Comparison of ENCODE assay signal across 26 cellular contexts in the genomic region with DNA sequence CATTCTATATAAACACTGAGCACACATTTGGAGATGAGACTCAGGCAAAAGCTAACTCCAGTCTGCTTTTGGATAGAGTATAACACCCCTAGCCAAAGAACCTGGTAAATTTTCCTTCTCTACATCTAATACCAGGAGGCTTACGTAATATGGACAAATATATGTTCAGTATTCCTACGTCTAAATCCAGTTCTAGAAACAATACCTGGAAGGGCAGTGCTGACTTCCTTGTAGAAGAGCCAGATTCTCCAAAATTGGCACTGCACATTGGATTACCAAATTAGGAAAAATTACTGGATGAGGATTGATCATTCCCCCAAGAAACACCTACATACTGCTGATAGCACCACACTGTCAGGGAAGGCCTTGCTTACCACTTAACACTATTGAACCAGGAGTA.
DNase-seq lines count a peak whose midpoint lies in the region; TF ChIP-seq lines count a peak whose summit lies in the region.
"Had no signal": no experiment of that assay in that cellular context is flagged by ENCODE, and none has a peak within 500 bp of the region (broad histone marks: within the 10 kb centered on the region; RNA-seq: fewer than 3 reads in every experiment).

No MANE protein-coding gene starts in this region.

- H3K27me3 ChIP-seq in muscle layer of duodenum (ENCODE audit: low read depth, low read length) (no peaks in the 10 kb centered on the region), suprapubic skin (no peaks in the 10 kb centered on the region)
- H3K27me3 ChIP-seq: colonic mucosa, right lobe of liver, upper lobe of left lung had no signal

- H3K36me3 ChIP-seq in muscle layer of duodenum (ENCODE audit: control insufficient read depth in 1 of 2, insufficient read depth in 2 of 2, low read length in 2 of 2) (no peaks in the 10 kb centered on the region), suprapubic skin (no peaks in the 10 kb centered on the region)
- H3K36me3 ChIP-seq: colonic mucosa, right lobe of liver, upper lobe of left lung had no signal

- no peak overlapping the region for H3K4me3 ChIP-seq in cardiac fibroblast (replicated peaks in 1 of 2; ENCODE audit: low read depth in 2 of 2, low read length in 2 of 2)
- H3K4me3 ChIP-seq in fibroblast of the aortic adventitia (ENCODE audit: low read depth, low read length): no peak overlapping the region
- H3K4me3 ChIP-seq in muscle layer of duodenum (ENCODE audit: low read depth in 1 of 2, low read length in 2 of 2): no peak overlapping the region
- no peak overlapping the region for H3K4me3 ChIP-seq in suprapubic skin
- H3K4me3 ChIP-seq: colonic mucosa, right lobe of liver, upper lobe of left lung had no signal

- H3K4me1 ChIP-seq in muscle layer of duodenum (ENCODE audit: control insufficient read depth in 1 of 2, insufficient read depth in 2 of 2, low read length in 2 of 2): peaks cover 7 to 15% of the 10 kb centered on the region in 2 donors
- peaks cover 7% of the 10 kb centered on the region for H3K4me1 ChIP-seq in suprapubic skin
- H3K4me1 ChIP-seq: colonic mucosa, right lobe of liver had no signal

- DNase-seq in cardiac fibroblast (ENCODE audit: low read depth in 2 of 2) (peak; percentile 17 to 38), fibroblast of the aortic adventitia (ENCODE audit: low read depth) (peak; percentile 23), suprapubic skin (ENCODE audit: low spot score in 2 of 2) (no peak), NCI-H2171 treated with DMSO at 0.1 percent for 48 hours (lab: John Stamatoyannopoulos, UW) (no peak), GOT3 (lab: John Stamatoyannopoulos, UW) (no peak), 8988T (no peak)
- DNase-seq: activated CD8-positive, alpha-beta memory T cell treated with anti-CD3 and anti-CD28 coated beads, Interleukin-2, amount 50 U/mL, for 48 hours; activated CD8-positive, alpha-beta T cell treated with anti-CD3 and anti-CD28 coated beads for 36 hours; amygdala; CD4-positive, alpha-beta T cell; colonic mucosa; DND-41; effector memory CD4-positive, alpha-beta T cell; foreskin fibroblast; GF-D8; hippocampal formation; Kasumi-1; NCI-H1417 treated with DMSO at 0.1 percent for 48 hours; NCI-H2227 treated with DMSO at 0.1 percent for 48 hours; NCI-H526; right lobe of liver; SHP77; stimulated activated CD4-positive, alpha-beta T cell treated with anti-CD3 and anti-CD28 coated beads, Interleukin-4, amount 100 ng/mL, for 1 hour; T-helper 2 cell; upper lobe of left lung had no signal

- 71% methylated on average over 2 of the region's 2 CpGs for WGBS in suprapubic skin

- H3K27ac ChIP-seq in muscle layer of duodenum (ENCODE audit: low read length): peak overlapping the region; percentile 6
- H3K27ac ChIP-seq in suprapubic skin: peak overlapping the region; percentile 30
- H3K27ac ChIP-seq: colonic mucosa had no signal

- no peak for TF ChIP-seq EP300 in suprapubic skin (IDR thresholded peaks at IDR 0.05)

- TF ChIP-seq CTCF in cardiac fibroblast (IDR thresholded peaks at IDR 0.05; ENCODE audit: low read depth, low read length): no peak
- TF ChIP-seq CTCF in fibroblast of the aortic adventitia (IDR thresholded peaks at IDR 0.05; ENCODE audit: insufficient read depth, low read length): no peak
- no peak for TF ChIP-seq CTCF in suprapubic skin (IDR thresholded peaks at IDR 0.05)

- H3K9me3 ChIP-seq in muscle layer of duodenum (ENCODE audit: control insufficient read depth in 1 of 2, low read length in 2 of 2) (no peaks in the 10 kb centered on the region), suprapubic skin (no peaks in the 10 kb centered on the region)
- H3K9me3 ChIP-seq: colonic mucosa, right lobe of liver, upper lobe of left lung had no signal

- TF ChIP-seq POLR2A in suprapubic skin (IDR thresholded peaks at IDR 0.05): no peak

Comparison
In these comparisons a context has a peak if more than half of its experiments do, and no peak if none do; other contexts are left out.
1. DNase-seq: peak in cardiac fibroblast (2 of 2) and fibroblast of the aortic adventitia (single experiment); none in suprapubic skin (0 of 2), NCI-H2171 treated with DMSO at 0.1 percent for 48 hours (single experiment), GOT3 (single experiment) and 8988T (single experiment).